ENCODE assay signal across 13 cellular contexts in the genomic region with DNA sequence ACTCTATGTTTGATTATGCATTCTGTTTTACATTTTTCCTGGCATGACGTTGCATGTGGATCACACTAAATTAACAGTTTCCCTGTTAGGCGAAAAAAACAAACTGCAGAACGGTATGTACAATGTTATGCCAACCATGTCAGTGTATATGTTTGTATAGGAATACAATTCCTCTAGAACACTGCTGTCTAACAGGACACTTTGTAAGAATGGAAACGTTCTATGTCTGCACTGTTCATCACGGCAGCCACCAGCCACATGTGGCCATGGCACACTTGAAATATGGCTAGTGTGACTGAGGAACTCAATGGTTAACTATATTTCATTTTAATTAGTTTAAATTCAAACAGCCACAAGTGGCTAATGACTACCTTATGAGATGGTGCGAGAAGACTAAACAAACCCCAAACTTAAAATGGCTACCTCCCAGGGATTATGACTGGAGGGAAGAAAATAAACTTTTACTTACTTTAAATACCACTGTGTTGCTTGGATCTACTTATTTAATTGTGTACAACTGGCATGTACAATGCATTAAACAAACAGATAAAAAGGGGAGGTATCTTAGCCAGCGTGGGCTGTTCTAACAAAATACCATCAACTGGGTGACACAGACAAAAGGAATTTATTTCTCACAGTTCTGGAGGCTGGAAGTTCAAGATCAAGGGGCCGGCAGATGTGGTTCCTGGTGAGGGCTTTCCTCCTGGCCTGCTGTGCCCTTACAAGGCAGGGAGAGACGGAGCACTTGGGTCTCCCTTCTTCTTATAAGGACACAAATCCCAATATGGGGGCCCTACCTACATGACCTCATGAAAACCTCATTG.
DNase-seq lines count a peak whose midpoint lies in the region; ATAC-seq and TF ChIP-seq lines count a peak whose summit lies in the region.
"Had no signal": no experiment of that assay in that cellular context is flagged by ENCODE, and none has a peak within 500 bp of the region (broad histone marks: within the 10 kb centered on the region; RNA-seq: fewer than 3 reads in every experiment).

No MANE protein-coding gene starts in this region.

- no peaks in the 10 kb centered on the region for H3K36me3 ChIP-seq in CD8-positive, alpha-beta memory T cell (ENCODE audit: insufficient read depth, low read length)
- H3K36me3 ChIP-seq in brain microvascular endothelial cell (replicated peaks): no peaks in the 10 kb centered on the region
- no peaks in the 10 kb centered on the region for H3K36me3 ChIP-seq in mesendoderm (ENCODE audit: control insufficient read depth, insufficient read depth, low read length)

- peaks cover 0 to 44% (median 4%) of the 10 kb centered on the region in 3 donors for H3K36me3 Mint-ChIP-seq in CD8-positive, alpha-beta memory T cell
- peaks cover 3% of the 10 kb centered on the region for H3K36me3 Mint-ChIP-seq in IgD-negative memory B cell

- H2AK5ac ChIP-seq in mesendoderm (ENCODE audit: low read length): no peak overlapping the region

- no peak overlapping the region for H4K5ac ChIP-seq in mesendoderm (ENCODE audit: low read length)

- CTCF ChIA-PET in CD8-positive, alpha-beta memory T cell (lab: Charles Lee): interaction anchor here (1.0 kb wide), 1 partner anchor 118 kb away, joined by 4 read pairs; no protein-coding TSS in a partner anchor

- peaks cover 0 to 2% (median 0%) of the 10 kb centered on the region in 5 donors for H3K9me3 Mint-ChIP-seq in CD8-positive, alpha-beta memory T cell
- H3K9me3 Mint-ChIP-seq in IgD-negative memory B cell: no peaks in the 10 kb centered on the region

- no peak overlapping the region for H4K8ac ChIP-seq in mesendoderm (ENCODE audit: low read depth, low read length)

- H2BK15ac ChIP-seq in mesendoderm (replicated peaks; ENCODE audit: low read depth): no peak overlapping the region

- H3K4me1 ChIP-seq in CD8-positive, alpha-beta memory T cell (ENCODE audit: insufficient read depth, low read length): peaks cover 69% of the 10 kb centered on the region
- H3K4me1 ChIP-seq in mesendoderm (ENCODE audit: control insufficient read depth, low read depth, low read length): peaks cover 2% of the 10 kb centered on the region

- intact Hi-C loops in lower leg skin (cut with DNase I; ENCODE audit: low total_unique reads): no loop called here

- no peak overlapping the region for H3K23ac ChIP-seq in mesendoderm (ENCODE audit: low read length)

- H3K56ac ChIP-seq in mesendoderm (ENCODE audit: low read length): no peak overlapping the region

- no peak overlapping the region for H3K18ac ChIP-seq in mesendoderm (ENCODE audit: low read length)

- ATAC-seq in HG03521 (IDR thresholded peaks at IDR 0.05; ENCODE audit: unreplicated experiment) (no peak), GM18520 (IDR thresholded peaks at IDR 0.05; ENCODE audit: unreplicated experiment) (no peak)

- in situ Hi-C loops in brain microvascular endothelial cell (cut with HindIII; ENCODE audit: low pct_ligation_motif_present, low sequenced_read_pairs): no loop called here

- no peak for TF ChIP-seq CTCF in brain microvascular endothelial cell (IDR thresholded peaks at IDR 0.05; ENCODE audit: low read depth, low read length, missing control alignments)
- no peak for TF ChIP-seq CTCF in lower leg skin (IDR thresholded peaks at IDR 0.05)

- H3K4me3 Mint-ChIP-seq in CD8-positive, alpha-beta memory T cell: peak overlapping the region in 1 of 7 donors; percentile 71
- H3K4me3 Mint-ChIP-seq in IgD-negative memory B cell: peak overlapping the region in 1 of 4 donors; percentile 52

- no peak overlapping the region for H3K4me2 ChIP-seq in mesendoderm (ENCODE audit: low read length)

- no peak overlapping the region for H2BK5ac ChIP-seq in mesendoderm (ENCODE audit: low read length)

- no peak overlapping the region for H3K9ac ChIP-seq in mesendoderm (ENCODE audit: low read length)

- H3K4ac ChIP-seq in mesendoderm (ENCODE audit: low read depth, low read length): no peak overlapping the region

- no peaks in the 10 kb centered on the region for H3K9me3 ChIP-seq in CD8-positive, alpha-beta memory T cell (ENCODE audit: low read length)
- H3K9me3 ChIP-seq: neutrophil had no signal

- no peak overlapping the region for H3K27ac ChIP-seq in CD8-positive, alpha-beta memory T cell (ENCODE audit: low read depth, low read length)
- H3K27ac ChIP-seq in brain microvascular endothelial cell (no peak overlapping the region), mesendoderm (ENCODE audit: low read depth, low read length) (no peak overlapping the region)
- H3K27ac ChIP-seq: neutrophil had no signal

- no CpG with 5 or more reads among the region's 9 CpGs for WGBS in mesendoderm (ENCODE audit: extremely low coverage, insufficient coverage, low lambda C conversion rate)
- 66 to 75% methylated on average over 9 of the region's 9 CpGs for WGBS in lower leg skin, 2 donors

- H3K4me1 Mint-ChIP-seq in CD8-positive, alpha-beta memory T cell: peaks cover 90 to 96% (median 90%) of the 10 kb centered on the region in 3 donors
- H3K4me1 Mint-ChIP-seq in IgD-negative memory B cell: peaks cover 53 to 78% (median 69%) of the 10 kb centered on the region in 3 donors

- H3K4me3 ChIP-seq in CD8-positive, alpha-beta memory T cell (ENCODE audit: low read length): no peak overlapping the region
- H3K4me3 ChIP-seq in brain microvascular endothelial cell (ENCODE audit: low read depth, low read length): no peak overlapping the region
- H3K4me3 ChIP-seq in mesendoderm (ENCODE audit: low read length): no peak overlapping the region
- H3K4me3 ChIP-seq in lower leg skin (ENCODE audit: low read depth, poor library complexity, severe bottlenecking): no peak overlapping the region

- no peaks in the 10 kb centered on the region for H3K79me1 ChIP-seq in mesendoderm (ENCODE audit: low read length)

- H3K27me3 ChIP-seq in CD8-positive, alpha-beta memory T cell (ENCODE audit: insufficient read depth, low read length, poor library complexity, severe bottlenecking): no peaks in the 10 kb centered on the region
- no peaks in the 10 kb centered on the region for H3K27me3 ChIP-seq in brain microvascular endothelial cell (replicated peaks)
- no peaks in the 10 kb centered on the region for H3K27me3 ChIP-seq in mesendoderm (ENCODE audit: insufficient read depth, low read length, poor library complexity)
- H3K27me3 ChIP-seq: neutrophil had no signal

- DNase-seq in CD8-positive, alpha-beta memory T cell: no peak
- DNase-seq in brain microvascular endothelial cell (peak; percentile 64), mesendoderm (peak; percentile 49), germinal center (ENCODE audit: low spot score) (no peak), lower leg skin (ENCODE audit: low spot score in 2 of 2) (no peak)
- DNase-seq: activated CD4-positive, CD25-positive, alpha-beta regulatory T cell treated with anti-CD3 and anti-CD28 coated beads, Interleukin-2, amount 50 U/mL, for 72 hours; amniotic stem cell; NCI-H2107; Right ventricle myocardium superior had no signal

- peaks cover 0 to 2% of the 10 kb centered on the region in 2 donors for H3K27me3 Mint-ChIP-seq in CD8-positive, alpha-beta memory T cell
- H3K27me3 Mint-ChIP-seq in IgD-negative memory B cell: no peaks in the 10 kb centered on the region

- no peak overlapping the region for H2BK120ac ChIP-seq in mesendoderm (ENCODE audit: low read depth, low read length)

- H3K27ac Mint-ChIP-seq in CD8-positive, alpha-beta memory T cell: peak overlapping the region in 7 of 8 donors; percentile 26 to 78 (median 64)
- H3K27ac Mint-ChIP-seq in IgD-negative memory B cell: peak overlapping the region in 2 of 3 donors; percentile 71 to 88

- H3K79me2 ChIP-seq in mesendoderm (ENCODE audit: control insufficient read depth, insufficient read depth, low read length): no peaks in the 10 kb centered on the region

- TF ChIP-seq POLR2A in lower leg skin (IDR thresholded peaks at IDR 0.05): no peak

- POLR2A ChIA-PET in CD8-positive, alpha-beta memory T cell (lab: Charles Lee): no interaction called here

Comparison
In these comparisons a context has a peak if more than half of its experiments do, and no peak if none do; other contexts are left out.
1. DNase-seq: peak in brain microvascular endothelial cell (single experiment) and mesendoderm (single experiment); none in CD8-positive, alpha-beta memory T cell (0 of 5), germinal center (single experiment) and lower leg skin (0 of 2).